ENCODE assay signal across 20 cellular contexts in genomic region chr1:32709075-32709474, GRCh38. TPM values are rescaled to one million over a fixed set of nuclear protein-coding genes. Genes with fewer than 3 reads are reported as not detected.
"Had no signal": no experiment of that assay in that cellular context is flagged by ENCODE, and none has a peak within 500 bp of the region (broad histone marks: within the 10 kb centered on the region; RNA-seq: fewer than 3 reads in every experiment).

No MANE protein-coding gene starts in this region.

- H3K4me3 ChIP-seq: adrenal gland, heart left ventricle, mucosa of descending colon, skin epidermis, thyroid gland, uterus had no signal

- H3K36me3 ChIP-seq: adrenal gland, heart left ventricle, thyroid gland, uterus had no signal

- H3K9me3 ChIP-seq: adrenal gland, heart left ventricle, mucosa of descending colon, thyroid gland, uterus had no signal

- DNase-seq: activated CD4-positive, alpha-beta memory T cell treated with anti-CD3 and anti-CD28 coated beads for 36 hours; activated effector memory CD4-positive, alpha-beta T cell treated with anti-CD3 and anti-CD28 coated beads, Interleukin-2, amount 50 U/mL, for 16 hours; activated T-cell treated with anti-CD3 and anti-CD28 coated beads, Interleukin-2, amount 50 U/mL, for 4 hours; adrenal gland; dermis blood vessel endothelial cell; effector memory CD8-positive, alpha-beta T cell; foreskin melanocyte; heart left ventricle; immature natural killer cell; left cardiac atrium; mucosa of descending colon; naive thymus-derived CD8-positive, alpha-beta T cell; stimulated activated CD4-positive, alpha-beta T cell treated with anti-CD3 and anti-CD28 coated beads, Interleukin-15, amount 100 ng/mL, for 24 hours; stimulated activated CD4-positive, alpha-beta T cell treated with anti-CD3 and anti-CD28 coated beads, Interleukin-4, amount 100 ng/mL, for 1 hour; stimulated activated naive B cell treated with anti-CD40 and anti-IgM and Interleukin-4, amounts not matched to agents 10 μg/mL and 1 μg/mL and 100 μg/mL, for 72 hours; uterus had no signal

- ATAC-seq: activated T-cell treated with anti-CD3 and anti-CD28 coated beads, Interleukin-2, amount 50 U/mL, for 4 hours; effector memory CD8-positive, alpha-beta T cell; heart left ventricle; left cardiac atrium; mucosa of descending colon; naive thymus-derived CD8-positive, alpha-beta T cell had no signal

- H3K4me1 ChIP-seq: uterus had no signal

- H3K27ac ChIP-seq: adrenal gland, epithelial cell of prostate, heart left ventricle, skin epidermis, thyroid gland, uterus, VCaP had no signal

- H3K27me3 ChIP-seq: adrenal gland, thyroid gland, uterus had no signal

RNA-seq across cellular contexts. Expression of gene SYNC, which starts 6.5 kb away (rescaled TPM):
- total RNA-seq: activated CD4-positive, alpha-beta memory T cell treated with anti-CD3 and anti-CD28 coated beads for 36 hours; activated T-cell treated with anti-CD3 and anti-CD28 coated beads, Interleukin-2, amount 50 U/mL, for 4 hours; naive thymus-derived CD8-positive, alpha-beta T cell had no signal
- polyA plus RNA-seq: immature natural killer cell; naive thymus-derived CD8-positive, alpha-beta T cell had no signal
